In genomic region chr10:117470733-117471132, GRCh38 we compare ENCODE assay signal across 2 cellular contexts.
TF ChIP-seq lines count a peak whose summit lies in the region.

No MANE protein-coding gene starts in this region.

TF ChIP-seq in HEK293, 187 proteins besides CTCF, POLR2A, EP300 and RAD21 (continued from another document):
- TF ChIP-seq ATF2 (tag by site-specific recombination; IDR thresholded peaks at IDR 0.05; ENCODE audit: low read depth) (peak; percentile 77), ZNF174 (tag by site-specific recombination; IDR thresholded peaks at IDR 0.05) (no peak), IKZF3 (tag by site-specific recombination; IDR thresholded peaks at IDR 0.05) (no peak), ZNF362 (tag by site-specific recombination; IDR thresholded peaks at IDR 0.05) (peak; percentile 57; the same call in 1 of the 2 replicates), ZNF707 (tag by site-specific recombination; IDR thresholded peaks at IDR 0.05) (no peak)

TF ChIP-seq in K562, 482 proteins besides CTCF, POLR2A, EP300 and RAD21 (continued from another document):
- TF ChIP-seq ATF3 (IDR thresholded peaks at IDR 0.05) (peak; percentile 57), ATF3 (CRISPR knock-in tag; conservative IDR thresholded peaks at IDR 0.05) (no peak), SRSF3 (IDR thresholded peaks at IDR 0.05; ENCODE audit: insufficient read depth, low read length) (no peak), CTBP1 (IDR thresholded peaks at IDR 0.05; ENCODE audit: borderline replicate concordance) (no peak), L3MBTL2 (IDR thresholded peaks at IDR 0.05) (no peak), ZNF589 (CRISPR knock-in tag; IDR thresholded peaks at IDR 0.05; ENCODE audit: low read depth) (no peak)
